9 cellular contexts compared by ENCODE assay signal in genomic region chr16:89442588-89442987, GRCh38. TPM values are rescaled to one million over a fixed set of nuclear protein-coding genes. Genes with fewer than 3 reads are reported as not detected.
A peak's percentile ranks its signal among the peaks of the same experiment; 100 is the strongest.
DNase-seq lines count a peak whose midpoint lies in the region; ATAC-seq, FAIRE-seq and TF ChIP-seq lines count a peak whose summit lies in the region.
"Had no signal": no experiment of that assay in that cellular context is flagged by ENCODE, and none has a peak within 500 bp of the region (broad histone marks: within the 10 kb centered on the region; RNA-seq: fewer than 3 reads in every experiment).

No MANE protein-coding gene starts in this region.

- H3K27ac Mint-ChIP-seq in astrocyte (ENCODE audit: unreplicated experiment) = peak overlapping the region; percentile 84

- H3K36me3 ChIP-seq in HUES6 (ENCODE audit: control insufficient read depth, insufficient read depth, low read length) (no peaks in the 10 kb centered on the region), astrocyte (ENCODE audit: insufficient read depth, low read length) (no peaks in the 10 kb centered on the region), left lung (no peaks in the 10 kb centered on the region), stomach (no peaks in the 10 kb centered on the region)

- no peaks in the 10 kb centered on the region for H3K27me3 ChIP-seq in HUES6 (ENCODE audit: control insufficient read depth, insufficient read depth, low read length)
- no peaks in the 10 kb centered on the region for H3K27me3 ChIP-seq in astrocyte (ENCODE audit: insufficient read depth, low read length)
- H3K27me3 ChIP-seq in left lung = no peaks in the 10 kb centered on the region
- H3K27me3 ChIP-seq in stomach = no peaks in the 10 kb centered on the region

- intact Hi-C loops in left lung (cut with DNase I) (no loop called here), stomach (cut with DNase I; ENCODE audit: low total_unique reads) (no loop called here)

- H3K79me2 ChIP-seq in astrocyte (ENCODE audit: insufficient read depth, low read length) = peaks cover 100% of the 10 kb centered on the region

- H3K4me1 Mint-ChIP-seq in astrocyte (ENCODE audit: low read depth, unreplicated experiment) = peaks cover 76% of the 10 kb centered on the region

- H3K9me3 ChIP-seq in HUES6 (ENCODE audit: control insufficient read depth, insufficient read depth, low read depth, low read length) (no peaks in the 10 kb centered on the region), astrocyte (ENCODE audit: insufficient read depth, low read depth, low read length) (no peaks in the 10 kb centered on the region), left lung (no peaks in the 10 kb centered on the region), stomach (no peaks in the 10 kb centered on the region)

- peak overlapping the region; percentile 40 for H3K4me2 ChIP-seq in astrocyte (ENCODE audit: low read length)

- no peak for TF ChIP-seq POLR2A in stomach (IDR thresholded peaks at IDR 0.05)

- TF ChIP-seq CTCF in astrocyte (IDR thresholded peaks at IDR 0.05; ENCODE audit: insufficient read depth, low read depth, low read length) = no peak
- TF ChIP-seq CTCF in left lung (IDR thresholded peaks at IDR 0.05) = no peak
- TF ChIP-seq CTCF in stomach (IDR thresholded peaks at IDR 0.05) = no peak

- 31 to 48% (median 42%) methylated on average over 10 of the region's 10 CpGs for WGBS in stomach, 5 donors

- peaks cover 4% of the 10 kb centered on the region for H3K36me3 Mint-ChIP-seq in astrocyte (ENCODE audit: low read depth, unreplicated experiment)

- H3K4me1 ChIP-seq in HUES6 (ENCODE audit: control insufficient read depth, insufficient read depth, low read length) = peaks cover 51% of the 10 kb centered on the region
- peaks cover 31% of the 10 kb centered on the region for H3K4me1 ChIP-seq in astrocyte (ENCODE audit: insufficient read depth, low read length)
- H3K4me1 ChIP-seq in left lung = peaks cover 53 to 87% of the 10 kb centered on the region in 2 donors
- peaks cover 55 to 99% (median 86%) of the 10 kb centered on the region in 4 donors for H3K4me1 ChIP-seq in stomach

- peak overlapping the region; percentile 9; the same call in 1 of the 2 replicates for H3K27ac ChIP-seq in HUES6 (ENCODE audit: low read depth, low read length)
- peak overlapping the region; percentile 64 for H3K27ac ChIP-seq in astrocyte (ENCODE audit: low read depth, low read length)
- H3K27ac ChIP-seq in left lung = peak overlapping the region; percentile 20 to 26
- peak overlapping the region in 4 of 5 donors; percentile 23 to 63 (median 41) for H3K27ac ChIP-seq in stomach

- no peak for TF ChIP-seq EP300 in stomach (IDR thresholded peaks at IDR 0.05)

- peak; percentile 22 for ATAC-seq in left lung

- H3K9me3 Mint-ChIP-seq in astrocyte (ENCODE audit: unreplicated experiment) = peaks cover 2% of the 10 kb centered on the region

- no peak for DNase-seq in astrocyte (ENCODE audit: low read depth)
- no peak for DNase-seq in left lung
- no peak for DNase-seq in stomach
- DNase-seq in T1000 (lab: John Stamatoyannopoulos, UW) = no peak
- no peak for DNase-seq in iPS-NIHi7 (ENCODE audit: extremely low spot score)
- DNase-seq in NOMO-1 treated with DMSO at 0.1 percent for 48 hours (lab: John Stamatoyannopoulos, UW; ENCODE audit: unreplicated experiment) = no peak
- DNase-seq in frontal cortex (ENCODE audit: low spot score in 2 of 2) = no peak

- no peak for FAIRE-seq in astrocyte (lab: Jason Lieb, UNC)
- FAIRE-seq in frontal cortex (lab: Jason Lieb, UNC) = no peak
- FAIRE-seq: endometrium had no signal

- H4K20me1 ChIP-seq in astrocyte (ENCODE audit: insufficient read depth, low read length) = peaks cover 97% of the 10 kb centered on the region

- H3K4me3 Mint-ChIP-seq in astrocyte (ENCODE audit: unreplicated experiment) = peak overlapping the region; percentile 59

- no peaks in the 10 kb centered on the region for H3K27me3 Mint-ChIP-seq in astrocyte (ENCODE audit: low read depth, unreplicated experiment)

- H3K4me3 ChIP-seq in HUES6 (ENCODE audit: low read depth, low read length) (no peak overlapping the region), astrocyte (ENCODE audit: insufficient read depth, low read depth, low read length) (no peak overlapping the region), left lung (no peak overlapping the region), stomach (no peak overlapping the region)

- H3K9ac ChIP-seq in HUES6 (ENCODE audit: low read length) = no peak overlapping the region
- H3K9ac ChIP-seq in astrocyte (ENCODE audit: low read length) = peak overlapping the region; percentile 69

- H2AFZ ChIP-seq in astrocyte (ENCODE audit: low read depth, low read length) = no peak overlapping the region

RNA-seq across cellular contexts. Expression of gene ANKRD11, which starts 47.8 kb away (rescaled TPM):
- total RNA-seq in astrocyte (213 TPM in 2 replicates), left lung (100 to 1,000 TPM in 1 of 2 donors, 10 to 100 TPM in 1; 98.2 to 123 TPM), stomach (100 to 1,000 TPM in 4 of 5 donors, 10 to 100 TPM in 1; 60.2 to 350 (median 136) TPM), frontal cortex (27.7 TPM)
- polyA plus RNA-seq in stomach = 10 to 100 TPM; 25.4 to 39.0 (median 38.8) TPM

Comparison
In these comparisons a context has a peak if more than half of its experiments do, and no peak if none do; other contexts are left out.
1. H3K27ac ChIP-seq: peak in every context shown above with its lines; median percentile 64 in astrocyte; 41 in stomach; 23 in left lung; 9 in HUES6.